Comparison of ENCODE assay signal across 8 cellular contexts in genomic region chr5:177362102-177362868, GRCh38. TPM values are rescaled to one million over a fixed set of nuclear protein-coding genes. Genes with fewer than 3 reads are reported as not detected.
A peak's percentile ranks its signal among the peaks of the same experiment; 100 is the strongest.
DNase-seq lines count a peak whose midpoint lies in the region; ATAC-seq and TF ChIP-seq lines count a peak whose summit lies in the region.

No MANE protein-coding gene starts in this region.

- no peaks in the 10 kb centered on the region for H3K9me3 Mint-ChIP-seq in activated CD8-positive, alpha-beta memory T cell treated with anti-CD3 and anti-CD28 coated beads, Interleukin-2, amount 10 ng/mL, durations not matched to agents 7 days and 5 days (ENCODE audit: low read depth)
- no peaks in the 10 kb centered on the region for H3K9me3 Mint-ChIP-seq in activated T-cell treated with anti-CD3 and anti-CD28 coated beads, Interleukin-2, amount 50 U/mL, for 72 hours

- intact Hi-C loops in stomach (cut with DNase I; ENCODE audit: low total_unique reads), result no loop called here

- TF ChIP-seq EP300 in stomach (IDR thresholded peaks at IDR 0.05), result no peak

- peak overlapping the region; percentile 41 for H3K9ac ChIP-seq in iPS-18a (ENCODE audit: low read length)

- H3K27ac ChIP-seq in iPS-18a (ENCODE audit: low read length) (no peak overlapping the region), stomach (peak overlapping the region; percentile 72 to 79 (median 74))

- peaks cover 76% of the 10 kb centered on the region for H3K4me1 Mint-ChIP-seq in activated CD8-positive, alpha-beta memory T cell treated with anti-CD3 and anti-CD28 coated beads, Interleukin-2, amount 10 ng/mL, durations not matched to agents 7 days and 5 days
- H3K4me1 Mint-ChIP-seq in activated T-cell treated with anti-CD3 and anti-CD28 coated beads, Interleukin-2, amount 50 U/mL, for 72 hours (ENCODE audit: low read depth), result peaks cover 86% of the 10 kb centered on the region

- peak overlapping the region; percentile 64 for H3K27ac Mint-ChIP-seq in activated CD8-positive, alpha-beta memory T cell treated with anti-CD3 and anti-CD28 coated beads, Interleukin-2, amount 10 ng/mL, durations not matched to agents 7 days and 5 days
- H3K27ac Mint-ChIP-seq in activated T-cell treated with anti-CD3 and anti-CD28 coated beads, Interleukin-2, amount 50 U/mL, for 72 hours, result peak overlapping the region; percentile 10

- H3K36me3 ChIP-seq in iPS-18a (ENCODE audit: control insufficient read depth, low read depth, low read length), result no peaks in the 10 kb centered on the region
- H3K36me3 ChIP-seq in stomach, result peaks cover 0 to under 1% (median 0%) of the 10 kb centered on the region in 4 donors

- H3K4me1 ChIP-seq in iPS-18a (ENCODE audit: control insufficient read depth, low read depth, low read length), result peaks cover 25% of the 10 kb centered on the region
- H3K4me1 ChIP-seq in stomach, result peaks cover 38 to 97% (median 66%) of the 10 kb centered on the region in 4 donors

- H3K4me3 Mint-ChIP-seq in activated CD8-positive, alpha-beta memory T cell treated with anti-CD3 and anti-CD28 coated beads, Interleukin-2, amount 10 ng/mL, durations not matched to agents 7 days and 5 days, result peak overlapping the region; percentile 74
- peak overlapping the region; percentile 75 to 86 for H3K4me3 Mint-ChIP-seq in activated T-cell treated with anti-CD3 and anti-CD28 coated beads, Interleukin-2, amount 50 U/mL, for 72 hours

- peaks cover 26% of the 10 kb centered on the region for H3K36me3 Mint-ChIP-seq in activated CD8-positive, alpha-beta memory T cell treated with anti-CD3 and anti-CD28 coated beads, Interleukin-2, amount 10 ng/mL, durations not matched to agents 7 days and 5 days
- H3K36me3 Mint-ChIP-seq in activated T-cell treated with anti-CD3 and anti-CD28 coated beads, Interleukin-2, amount 50 U/mL, for 72 hours (ENCODE audit: insufficient read depth in 2 of 2), result peaks cover 2 to 4% of the 10 kb centered on the region in 2 donors

- 34 to 46% (median 38%) methylated on average over 19 of the region's 19 CpGs for WGBS in stomach, 5 donors

- H3K27me3 ChIP-seq in iPS-18a (ENCODE audit: control insufficient read depth, insufficient read depth, low read length) (peaks cover 7% of the 10 kb centered on the region), stomach (no peaks in the 10 kb centered on the region)

- no peak for TF ChIP-seq POLR2A in stomach (IDR thresholded peaks at IDR 0.05)

- CTCF ChIA-PET in activated CD8-positive, alpha-beta memory T cell treated with anti-CD3 and anti-CD28 coated beads, Interleukin-2, amount 10 ng/mL, durations not matched to agents 7 days and 5 days (lab: Charles Lee), result interaction anchor here (0.7 to 22.1 kb wide), 14 partner anchors 8 to 93 kb away, joined by 3 to 405 read pairs (median 4); partner anchors contain the start of genes LMAN2, PFN3 and SLC34A1

- no peak for ATAC-seq in activated CD8-positive, alpha-beta memory T cell treated with anti-CD3 and anti-CD28 coated beads, Interleukin-2, amount 10 ng/mL, durations not matched to agents 7 days and 5 days
- peak in 1 of 2 donors; percentile 0 for ATAC-seq in activated T-cell treated with anti-CD3 and anti-CD28 coated beads, Interleukin-2, amount 50 U/mL, for 72 hours (replicated peaks in 1 of 2)
- ATAC-seq in GM18870 (IDR thresholded peaks at IDR 0.05; ENCODE audit: unreplicated experiment) (no peak), HG03565 (IDR thresholded peaks at IDR 0.05; ENCODE audit: unreplicated experiment) (no peak)

- H3K9me3 ChIP-seq in iPS-18a (ENCODE audit: control insufficient read depth, low read depth, low read length) (no peaks in the 10 kb centered on the region), stomach (no peaks in the 10 kb centered on the region)

- peak overlapping the region; percentile 63 for H3K4me3 ChIP-seq in iPS-18a (ENCODE audit: low read length)
- peak overlapping the region; percentile 49 to 55 (median 52) for H3K4me3 ChIP-seq in stomach

- H3K27me3 Mint-ChIP-seq in activated CD8-positive, alpha-beta memory T cell treated with anti-CD3 and anti-CD28 coated beads, Interleukin-2, amount 10 ng/mL, durations not matched to agents 7 days and 5 days, result no peaks in the 10 kb centered on the region
- no peaks in the 10 kb centered on the region for H3K27me3 Mint-ChIP-seq in activated T-cell treated with anti-CD3 and anti-CD28 coated beads, Interleukin-2, amount 50 U/mL, for 72 hours (ENCODE audit: low read depth)

- no peak for TF ChIP-seq CTCF in stomach (IDR thresholded peaks at IDR 0.05)

- DNase-seq in activated CD8-positive, alpha-beta memory T cell treated with anti-CD3 and anti-CD28 coated beads, Interleukin-2, amount 10 ng/mL, durations not matched to agents 7 days and 5 days, result no peak
- DNase-seq in activated CD8-positive, alpha-beta memory T cell treated with anti-CD3 and anti-CD28 coated beads, Interleukin-2, amount 50 U/mL, for 48 hours, result no peak
- DNase-seq in activated T-cell treated with anti-CD3 and anti-CD28 coated beads, Interleukin-2, amount 50 U/mL, for 72 hours, result no peak
- DNase-seq in stomach (peak; percentile 40), occipital lobe (lab: John Stamatoyannopoulos, UW) (no peak)

RNA-seq across cellular contexts. Expression of gene RGS14, which starts 4.6 kb away (rescaled TPM):
- total RNA-seq in activated CD8-positive, alpha-beta memory T cell treated with anti-CD3 and anti-CD28 coated beads, Interleukin-2, amount 10 ng/mL, durations not matched to agents 7 days and 5 days, result 10 to 100 TPM; 52.3 to 93.0 TPM
- 10 to 100 TPM; 41.3 to 50.8 TPM for total RNA-seq in activated T-cell treated with anti-CD3 and anti-CD28 coated beads, Interleukin-2, amount 50 U/mL, for 72 hours
- total RNA-seq in stomach, result 100 to 1,000 TPM in 1 of 5 donors, 10 to 100 TPM in 1, 1 to 10 TPM in 2, not detected in 1; 4.2 to 100 (median 12.5) TPM
- 10 to 100 TPM; 19.0 to 34.3 (median 26.9) TPM for polyA plus RNA-seq in stomach
- 4.4 TPM for total RNA-seq in occipital lobe

RNA-seq across cellular contexts. Expression of gene LMAN2, which starts 10.8 kb away (rescaled TPM):
- 100 to 1,000 TPM; 133 to 140 TPM for total RNA-seq in activated CD8-positive, alpha-beta memory T cell treated with anti-CD3 and anti-CD28 coated beads, Interleukin-2, amount 10 ng/mL, durations not matched to agents 7 days and 5 days
- 100 to 1,000 TPM; 115 to 124 TPM for total RNA-seq in activated T-cell treated with anti-CD3 and anti-CD28 coated beads, Interleukin-2, amount 50 U/mL, for 72 hours
- 100 to 1,000 TPM in 3 of 5 donors, 10 to 100 TPM in 2; 73.5 to 621 (median 187) TPM for total RNA-seq in stomach
- polyA plus RNA-seq in stomach, result 100 to 1,000 TPM in 1 of 3 donors, 10 to 100 TPM in 2; 92.9 to 135 (median 98.0) TPM
- 73.5 TPM for total RNA-seq in occipital lobe

RNA-seq across cellular contexts. Expression of gene SLC34A1, which starts 21.9 kb away (rescaled TPM):
- total RNA-seq in activated CD8-positive, alpha-beta memory T cell treated with anti-CD3 and anti-CD28 coated beads, Interleukin-2, amount 10 ng/mL, durations not matched to agents 7 days and 5 days, result under 1 TPM; 0.19 to 0.85 TPM
- under 1 TPM; 0.19 to 0.21 TPM for total RNA-seq in activated T-cell treated with anti-CD3 and anti-CD28 coated beads, Interleukin-2, amount 50 U/mL, for 72 hours
- not detected for total RNA-seq in stomach
- under 1 TPM in 1 of 3 donors, not detected in 2; 0.10 TPM for polyA plus RNA-seq in stomach
- not detected for total RNA-seq in occipital lobe

RNA-seq across cellular contexts. Expression of gene PFN3, which starts 38.2 kb away (rescaled TPM):
- not detected for total RNA-seq in activated CD8-positive, alpha-beta memory T cell treated with anti-CD3 and anti-CD28 coated beads, Interleukin-2, amount 10 ng/mL, durations not matched to agents 7 days and 5 days
- not detected for total RNA-seq in activated T-cell treated with anti-CD3 and anti-CD28 coated beads, Interleukin-2, amount 50 U/mL, for 72 hours
- total RNA-seq in stomach (not detected), occipital lobe (not detected)
- not detected for polyA plus RNA-seq in stomach

RNA-seq across cellular contexts. Expression of gene F12, which starts 47.1 kb away (rescaled TPM):
- 1 to 10 TPM; 1.3 to 2.2 TPM for total RNA-seq in activated CD8-positive, alpha-beta memory T cell treated with anti-CD3 and anti-CD28 coated beads, Interleukin-2, amount 10 ng/mL, durations not matched to agents 7 days and 5 days
- total RNA-seq in activated T-cell treated with anti-CD3 and anti-CD28 coated beads, Interleukin-2, amount 50 U/mL, for 72 hours, result 1 to 10 TPM; 6.5 to 6.7 TPM
- total RNA-seq in stomach (10 to 100 TPM in 2 of 5 donors, not detected in 3; 52.4 to 68.3 TPM), occipital lobe (3.9 TPM)
- 10 to 100 TPM in 1 of 3 donors, under 1 TPM in 1, not detected in 1; 0.50 to 13.6 TPM for polyA plus RNA-seq in stomach
